14 cellular contexts compared by ENCODE assay signal in genomic region chr1:246364415-246364941, GRCh38.
A peak's percentile ranks its signal among the peaks of the same experiment; 100 is the strongest.
DNase-seq lines count a peak whose midpoint lies in the region; ATAC-seq lines count a peak whose summit lies in the region.
"Had no signal": no experiment of that assay in that cellular context is flagged by ENCODE, and none has a peak within 500 bp of the region (broad histone marks: within the 10 kb centered on the region; RNA-seq: fewer than 3 reads in every experiment).

No MANE protein-coding gene starts in this region.

- peaks cover 1% of the 10 kb centered on the region for H3K4me1 ChIP-seq in right cardiac atrium (ENCODE audit: control insufficient read depth, insufficient read depth, low read length)
- H3K4me1 ChIP-seq: gastrocnemius medialis, SJCRH30 had no signal

- no peak overlapping the region for H3K4me3 ChIP-seq in right cardiac atrium (ENCODE audit: low read length)
- H3K4me3 ChIP-seq: gastrocnemius medialis, SJCRH30 had no signal

- H3K27ac Mint-ChIP-seq in stimulated activated naive CD8-positive, alpha-beta T cell treated with anti-CD3 and anti-CD28 coated beads, Interleukin-15, amount 100 ng/mL, for 72 hours: no peak overlapping the region

- ATAC-seq in GM21576 (IDR thresholded peaks at IDR 0.05; ENCODE audit: unreplicated experiment) (peak; percentile 80), HG03442 (IDR thresholded peaks at IDR 0.05; ENCODE audit: unreplicated experiment) (peak; percentile 87), right cardiac atrium (no peak)
- peak; percentile 54 for ATAC-seq in stimulated activated naive CD8-positive, alpha-beta T cell treated with anti-CD3 and anti-CD28 coated beads, Interleukin-15, amount 100 ng/mL, for 72 hours
- ATAC-seq: gastrocnemius medialis had no signal

- peaks cover 14% of the 10 kb centered on the region for H3K4me1 Mint-ChIP-seq in stimulated activated naive CD8-positive, alpha-beta T cell treated with anti-CD3 and anti-CD28 coated beads, Interleukin-15, amount 100 ng/mL, for 72 hours

- peak; percentile 23 for DNase-seq in stimulated activated CD4-positive, alpha-beta T cell treated with anti-CD3 and anti-CD28 coated beads, Interleukin-4, amount 100 ng/mL, for 24 hours
- no peak for DNase-seq in stimulated activated CD4-positive, alpha-beta T cell treated with anti-CD3 and anti-CD28 coated beads, Interleukin-2, amount 100 ng/mL, for 24 hours
- DNase-seq in stimulated activated naive CD8-positive, alpha-beta T cell treated with anti-CD3 and anti-CD28 coated beads, Interleukin-15, amount 100 ng/mL, for 72 hours: no peak
- DNase-seq in SKM-1 treated with dmso at 0.1 percent for 144 hours (lab: John Stamatoyannopoulos, UW; ENCODE audit: unreplicated experiment) (no peak), hepatic stellate cell (ENCODE audit: low spot score) (no peak), right cardiac atrium (no peak)
- DNase-seq: C1 segment of cervical spinal cord, cerebellar nuclear complex, gastrocnemius medialis, mammary epithelial cell, NCI-H2171 treated with DMSO at 0.1 percent for 48 hours, SJCRH30 had no signal

- intact Hi-C loops in right cardiac atrium (cut with DNase I): no loop called here

- H3K9me3 Mint-ChIP-seq in stimulated activated naive CD8-positive, alpha-beta T cell treated with anti-CD3 and anti-CD28 coated beads, Interleukin-15, amount 100 ng/mL, for 72 hours: peaks cover 11 to 28% of the 10 kb centered on the region in 2 donors

- H3K4me3 Mint-ChIP-seq in stimulated activated naive CD8-positive, alpha-beta T cell treated with anti-CD3 and anti-CD28 coated beads, Interleukin-15, amount 100 ng/mL, for 72 hours: no peak overlapping the region

- H3K27me3 ChIP-seq in right cardiac atrium (ENCODE audit: control insufficient read depth, insufficient read depth): no peaks in the 10 kb centered on the region
- H3K27me3 ChIP-seq: gastrocnemius medialis, SJCRH30 had no signal

- no peaks in the 10 kb centered on the region for H3K9me3 ChIP-seq in right cardiac atrium (ENCODE audit: control insufficient read depth, low read length)
- H3K9me3 ChIP-seq: gastrocnemius medialis, SJCRH30 had no signal

- no peaks in the 10 kb centered on the region for H3K27me3 Mint-ChIP-seq in stimulated activated naive CD8-positive, alpha-beta T cell treated with anti-CD3 and anti-CD28 coated beads, Interleukin-15, amount 100 ng/mL, for 72 hours

- 93% methylated on average over 6 of the region's 6 CpGs for WGBS in right cardiac atrium

- no peak overlapping the region for H3K27ac ChIP-seq in right cardiac atrium (ENCODE audit: low read length)
- H3K27ac ChIP-seq: gastrocnemius medialis, SJCRH30 had no signal

Comparison
In these comparisons a context has a peak if more than half of its experiments do, and no peak if none do; other contexts are left out.
1. ATAC-seq: peak in GM21576 (single experiment), HG03442 (single experiment) and stimulated activated naive CD8-positive, alpha-beta T cell treated with anti-CD3 and anti-CD28 coated beads, Interleukin-15, amount 100 ng/mL, for 72 hours (single experiment); none in right cardiac atrium (0 of 2).